In genomic region chr3:82054849-82055248, GRCh38 we compare ENCODE assay signal across 22 cellular contexts.
"Had no signal": no experiment of that assay in that cellular context is flagged by ENCODE, and none has a peak within 500 bp of the region (broad histone marks: within the 10 kb centered on the region; RNA-seq: fewer than 3 reads in every experiment).

No MANE protein-coding gene starts in this region.

- DNase-seq: dermis blood vessel endothelial cell; dorsolateral prefrontal cortex; effector CD4-positive, alpha-beta T cell; effector memory CD4-positive, alpha-beta T cell; erythroblast; esophagus squamous epithelium; foreskin fibroblast; foreskin melanocyte; gastrocnemius medialis; glutamatergic neuron; head of caudate nucleus; heart right ventricle; hippocampal formation; left cardiac atrium; left lung; left ventricle myocardium superior; lower lobe of right lung; mesenchymal stem cell; mucosa of descending colon; naive B cell; naive thymus-derived CD8-positive, alpha-beta T cell had no signal

- H3K27ac ChIP-seq: coronary artery, dorsolateral prefrontal cortex, esophagus squamous epithelium, gastrocnemius medialis, heart right ventricle, left lung, lower lobe of right lung had no signal
